In genomic region chr13:35930665-35931631, GRCh38 we compare ENCODE assay signal across 12 cellular contexts.
A peak's percentile ranks its signal among the peaks of the same experiment; 100 is the strongest.
DNase-seq lines count a peak whose midpoint lies in the region; ATAC-seq and TF ChIP-seq lines count a peak whose summit lies in the region.
"Had no signal": no experiment of that assay in that cellular context is flagged by ENCODE, and none has a peak within 500 bp of the region (broad histone marks: within the 10 kb centered on the region; RNA-seq: fewer than 3 reads in every experiment).

No MANE protein-coding gene starts in this region.

- peaks cover 9% of the 10 kb centered on the region for H3K27me3 Mint-ChIP-seq in activated T-helper 17 cell treated with anti-CD3 and anti-CD28 coated beads, Interleukin-2, amount 50 U/mL, for 72 hours
- no peaks in the 10 kb centered on the region for H3K27me3 Mint-ChIP-seq in CD14-positive monocyte (ENCODE audit: low read depth in 3 of 3)

- peaks cover 5% of the 10 kb centered on the region for H3K9me3 Mint-ChIP-seq in activated T-helper 17 cell treated with anti-CD3 and anti-CD28 coated beads, Interleukin-2, amount 50 U/mL, for 72 hours
- peaks cover 5 to 23% (median 14%) of the 10 kb centered on the region in 7 donors for H3K9me3 Mint-ChIP-seq in CD14-positive monocyte

- intact Hi-C loops in aorta (cut with DNase I), result no loop called here
- intact Hi-C loops in CD14-positive monocyte (cut with micrococcal nuclease), result no loop called here

- no peaks in the 10 kb centered on the region for H3K36me3 Mint-ChIP-seq in activated T-helper 17 cell treated with anti-CD3 and anti-CD28 coated beads, Interleukin-2, amount 50 U/mL, for 72 hours (ENCODE audit: low read depth)
- no peaks in the 10 kb centered on the region for H3K36me3 Mint-ChIP-seq in CD14-positive monocyte
- H3K36me3 Mint-ChIP-seq: immature natural killer cell had no signal

- no peaks in the 10 kb centered on the region for H3K4me1 ChIP-seq in aorta (ENCODE audit: control insufficient read depth in 1 of 2, insufficient read depth in 2 of 2, low read length in 2 of 2)

- no peak overlapping the region for H3K4me3 Mint-ChIP-seq in activated T-helper 17 cell treated with anti-CD3 and anti-CD28 coated beads, Interleukin-2, amount 50 U/mL, for 72 hours
- H3K4me3 Mint-ChIP-seq in CD14-positive monocyte, result no peak overlapping the region
- H3K4me3 Mint-ChIP-seq: immature natural killer cell, nephron had no signal

- no peaks in the 10 kb centered on the region for H3K4me1 Mint-ChIP-seq in activated T-helper 17 cell treated with anti-CD3 and anti-CD28 coated beads, Interleukin-2, amount 50 U/mL, for 72 hours
- no peaks in the 10 kb centered on the region for H3K4me1 Mint-ChIP-seq in CD14-positive monocyte
- H3K4me1 Mint-ChIP-seq: immature natural killer cell had no signal

- H3K27ac ChIP-seq in aorta (ENCODE audit: low read depth in 1 of 2, low read length in 2 of 2), result no peak overlapping the region

- no peak overlapping the region for H3K4me3 ChIP-seq in aorta (ENCODE audit: low read length in 2 of 2)

- DNase-seq in Caki2 (ENCODE audit: low read depth) (peak; percentile 82), aorta (no peak), CD14-positive monocyte (ENCODE audit: low spot score) (no peak)
- DNase-seq in activated CD4-positive, alpha-beta T cell treated with anti-CD3 and anti-CD28 coated beads, Interleukin-2, amount 50 U/mL, for 48 hours, result no peak
- DNase-seq: immature natural killer cell, NCI-H187 treated with DMSO at 0.1 percent for 48 hours, RPMI8226 had no signal

- no peak for TF ChIP-seq CTCF in CD14-positive monocyte (IDR thresholded peaks at IDR 0.05)

- H3K36me3 ChIP-seq in aorta (ENCODE audit: control insufficient read depth in 1 of 2, insufficient read depth in 2 of 2, low read length in 1 of 2), result no peaks in the 10 kb centered on the region

- H3K27ac Mint-ChIP-seq in activated T-helper 17 cell treated with anti-CD3 and anti-CD28 coated beads, Interleukin-2, amount 50 U/mL, for 72 hours, result no peak overlapping the region
- H3K27ac Mint-ChIP-seq in CD14-positive monocyte, result no peak overlapping the region
- H3K27ac Mint-ChIP-seq: immature natural killer cell had no signal

- peak; percentile 51 for ATAC-seq in GM19351 (IDR thresholded peaks at IDR 0.05; ENCODE audit: unreplicated experiment)
- peak; percentile 86 for ATAC-seq in HG02981 (IDR thresholded peaks at IDR 0.05; ENCODE audit: unreplicated experiment)
- ATAC-seq in activated T-helper 17 cell treated with anti-CD3 and anti-CD28 coated beads, Interleukin-2, amount 50 U/mL, for 72 hours (replicated peaks), result peak; percentile 21
- no peak for ATAC-seq in aorta (ENCODE audit: low FRiP score)
- ATAC-seq in GM21390 (IDR thresholded peaks at IDR 0.05; ENCODE audit: unreplicated experiment), result no peak

- peaks cover 3% of the 10 kb centered on the region for H3K9me3 ChIP-seq in aorta (ENCODE audit: control insufficient read depth, low read length)

- WGBS in aorta, 2 donors, result 54 to 65% methylated on average over 4 of the region's 4 CpGs

- H3K27me3 ChIP-seq in aorta (ENCODE audit: control insufficient read depth in 1 of 2, insufficient read depth in 2 of 2, low read length in 1 of 2), result no peaks in the 10 kb centered on the region

- in situ Hi-C loops in Caki2 (cut with HindIII; ENCODE audit: low pct_unique_long_range_greater_than_20kb, low sequenced_read_pairs), result no loop called here

Comparison
In these comparisons a context has a peak if more than half of its experiments do, and no peak if none do; other contexts are left out.
1. ATAC-seq: peak in GM19351 (single experiment), HG02981 (single experiment) and activated T-helper 17 cell treated with anti-CD3 and anti-CD28 coated beads, Interleukin-2, amount 50 U/mL, for 72 hours (single experiment); none in aorta (single experiment) and GM21390 (single experiment).